In the genomic region with DNA sequence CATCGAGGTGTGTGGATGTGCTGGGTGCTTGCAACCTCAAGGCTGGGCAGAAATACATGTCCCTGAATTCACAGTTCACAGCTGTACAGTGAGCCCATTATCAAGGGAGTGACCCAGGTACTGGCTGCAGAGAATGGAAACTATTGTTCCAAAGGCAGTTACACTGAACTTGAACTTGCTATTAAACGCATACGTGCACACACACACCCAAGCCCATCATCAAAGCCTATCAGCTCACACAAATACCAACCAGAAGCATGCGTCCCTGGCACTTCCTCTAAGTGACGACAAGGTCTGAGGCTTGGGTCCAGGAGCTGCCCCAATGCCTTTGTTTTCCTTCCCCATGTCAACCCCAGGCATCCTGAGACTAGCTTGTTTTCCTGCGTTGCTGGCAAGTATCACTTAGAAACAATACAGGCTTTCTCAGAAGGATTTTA, we compare ENCODE assay signal across 10 cellular contexts.
DNase-seq lines count a peak whose midpoint lies in the region; ATAC-seq and TF ChIP-seq lines count a peak whose summit lies in the region.
"Had no signal": no experiment of that assay in that cellular context is flagged by ENCODE, and none has a peak within 500 bp of the region (broad histone marks: within the 10 kb centered on the region; RNA-seq: fewer than 3 reads in every experiment).

No MANE protein-coding gene starts in this region.

- POLR2A ChIA-PET in A673 (lab: Charles Lee; ENCODE audit: low non-redundant PET) = no interaction called here

- H3K36me3 ChIP-seq in A673 (ENCODE audit: insufficient read depth, low read length, poor library complexity, severe bottlenecking) (peaks cover 12% of the 10 kb centered on the region), MM.1S (replicated peaks; ENCODE audit: insufficient read depth, low read length) (peaks cover 35% of the 10 kb centered on the region), mucosa of descending colon (ENCODE audit: low read depth) (no peaks in the 10 kb centered on the region), SJCRH30 (no peaks in the 10 kb centered on the region)

- no peaks in the 10 kb centered on the region for H3K9me2 ChIP-seq in MM.1S (replicated peaks; ENCODE audit: insufficient read depth, low read length)

- H3K4me3 ChIP-seq in A673 (ENCODE audit: low read depth, low read length, poor library complexity, severe bottlenecking) (no peak overlapping the region), MM.1S (ENCODE audit: low read length) (no peak overlapping the region), coronary artery (no peak overlapping the region), mucosa of descending colon (no peak overlapping the region), SJCRH30 (no peak overlapping the region)
- H3K4me3 ChIP-seq: testis had no signal

- intact Hi-C loops in A673 (cut with micrococcal nuclease; ENCODE audit: unreplicated experiment) (no loop called here), mucosa of descending colon (cut with DNase I, micrococcal nuclease) (no loop called here)

- DNase-seq in A673 (ENCODE audit: low spot score) = no peak
- peak; percentile 19 for DNase-seq in MM.1S
- DNase-seq in coronary artery (ENCODE audit: low spot score) = no peak
- peak; percentile 71 to 88 (median 72) for DNase-seq in mucosa of descending colon
- no peak for DNase-seq in SJCRH30
- no peak for DNase-seq in ACHN
- DNase-seq in NCI-H1436 (lab: John Stamatoyannopoulos, UW) = no peak
- DNase-seq: effector memory CD4-positive, alpha-beta T cell; testis had no signal

- H3F3A ChIP-seq in MM.1S (ENCODE audit: insufficient read depth, low read length) = peaks cover 53% of the 10 kb centered on the region

- H3K79me2 ChIP-seq in MM.1S (ENCODE audit: low read length) = peaks cover 41% of the 10 kb centered on the region

- CTCF ChIA-PET in A673 (lab: Charles Lee) = no interaction called here

- TF ChIP-seq CTCF in A673 (conservative IDR thresholded peaks at IDR 0.05; ENCODE audit: low read depth, low read length) = no peak
- no peak for TF ChIP-seq CTCF in MM.1S (IDR thresholded peaks at IDR 0.05; ENCODE audit: low read length)
- no peak for TF ChIP-seq CTCF in coronary artery (IDR thresholded peaks at IDR 0.05)
- TF ChIP-seq CTCF in mucosa of descending colon (IDR thresholded peaks at IDR 0.05) = no peak

- no peaks in the 10 kb centered on the region for H4K20me1 ChIP-seq in MM.1S (ENCODE audit: insufficient read depth, low read length)

- peak overlapping the region; percentile 54 for H3K27ac ChIP-seq in A673 (ENCODE audit: low read depth, low read length, poor library complexity, severe bottlenecking)
- H3K27ac ChIP-seq in MM.1S (ENCODE audit: low read length) = peak overlapping the region; percentile 99
- H3K27ac ChIP-seq in coronary artery = peak overlapping the region; percentile 31 to 88
- H3K27ac ChIP-seq in SJCRH30 = no peak overlapping the region

- BruUV-seq in A673 (replicated peaks; lab: Mats Ljungman, UMichigan) = no TSS peak

- H3K4me1 ChIP-seq in A673 (ENCODE audit: insufficient read depth, low read length, poor library complexity, severe bottlenecking) (peaks cover 42% of the 10 kb centered on the region), MM.1S (ENCODE audit: low read length) (peaks cover 64% of the 10 kb centered on the region), mucosa of descending colon (ENCODE audit: low read depth) (peaks cover 42% of the 10 kb centered on the region), SJCRH30 (peaks cover 37% of the 10 kb centered on the region)

- no peak overlapping the region for H2AFZ ChIP-seq in MM.1S (ENCODE audit: low read length)

- peak overlapping the region; percentile 95 for H3K4me2 ChIP-seq in MM.1S (ENCODE audit: low read depth, low read length)

- ATAC-seq in mucosa of descending colon (peak; percentile 84), HG03025 (IDR thresholded peaks at IDR 0.05; ENCODE audit: low FRiP score, unreplicated experiment) (no peak)

- H3K9ac ChIP-seq in MM.1S (ENCODE audit: low read length) = peak overlapping the region; percentile 88

- in situ Hi-C loops in ACHN (cut with HindIII; ENCODE audit: low pct_ligation_motif_present, low pct_unique_long_range_greater_than_20kb, low sequenced_read_pairs) = no loop called here

- no peaks in the 10 kb centered on the region for H3K27me3 ChIP-seq in A673 (replicated peaks; ENCODE audit: insufficient read depth, low read depth, low read length, poor library complexity)
- no peaks in the 10 kb centered on the region for H3K27me3 ChIP-seq in MM.1S (replicated peaks; ENCODE audit: insufficient read depth, low read length)
- H3K27me3 ChIP-seq in SJCRH30 = no peaks in the 10 kb centered on the region
- H3K27me3 ChIP-seq: testis had no signal

- H3K9me3 ChIP-seq in A673 (ENCODE audit: low read depth, low read length, poor library complexity, severe bottlenecking) (no peaks in the 10 kb centered on the region), MM.1S (replicated peaks; ENCODE audit: insufficient read depth, low read length) (no peaks in the 10 kb centered on the region), mucosa of descending colon (no peaks in the 10 kb centered on the region), SJCRH30 (replicated peaks) (no peaks in the 10 kb centered on the region)
- H3K9me3 ChIP-seq: testis had no signal

Comparison
In these comparisons a context has a peak if more than half of its experiments do, and no peak if none do; other contexts are left out.
1. DNase-seq: peak in MM.1S (single experiment) and mucosa of descending colon (3 of 3); none in A673 (single experiment), coronary artery (single experiment), SJCRH30 (0 of 2), ACHN (single experiment) and NCI-H1436 (single experiment).